21 cellular contexts compared by ENCODE assay signal in genomic region chr11:112801286-112802088, GRCh38.
A peak's percentile ranks its signal among the peaks of the same experiment; 100 is the strongest.
DNase-seq lines count a peak whose midpoint lies in the region; ATAC-seq and TF ChIP-seq lines count a peak whose summit lies in the region.
"Had no signal": no experiment of that assay in that cellular context is flagged by ENCODE, and none has a peak within 500 bp of the region (broad histone marks: within the 10 kb centered on the region; RNA-seq: fewer than 3 reads in every experiment).

No MANE protein-coding gene starts in this region.

- peaks cover 5% of the 10 kb centered on the region for H3K27me3 Mint-ChIP-seq in neural progenitor cell (ENCODE audit: insufficient read depth, low read depth)

- H3K4me3 Mint-ChIP-seq in neural progenitor cell, result no peak overlapping the region

- no peaks in the 10 kb centered on the region for H4K20me1 ChIP-seq in neural progenitor cell (ENCODE audit: low read depth)

- H3K9me3 ChIP-seq in left ventricle myocardium inferior (replicated peaks), result no peaks in the 10 kb centered on the region
- H3K9me3 ChIP-seq in neural progenitor cell (ENCODE audit: low read depth), result no peaks in the 10 kb centered on the region
- no peaks in the 10 kb centered on the region for H3K9me3 ChIP-seq in stomach smooth muscle (ENCODE audit: control insufficient read depth in 2 of 2, low read length in 2 of 2)

- no peaks in the 10 kb centered on the region for H3K36me3 Mint-ChIP-seq in neural progenitor cell

- peaks cover 3% of the 10 kb centered on the region for H3K9me3 Mint-ChIP-seq in neural progenitor cell

- H2AFZ ChIP-seq in neural progenitor cell (replicated peaks), result no peak overlapping the region

- peaks cover 45% of the 10 kb centered on the region for H3K4me1 Mint-ChIP-seq in neural progenitor cell

- no peaks in the 10 kb centered on the region for H3K36me3 ChIP-seq in left ventricle myocardium inferior
- H3K36me3 ChIP-seq in neural progenitor cell, result no peaks in the 10 kb centered on the region
- no peaks in the 10 kb centered on the region for H3K36me3 ChIP-seq in stomach smooth muscle (ENCODE audit: control insufficient read depth in 2 of 2, insufficient read depth in 2 of 2, low read length in 2 of 2)

- H3K4me3 ChIP-seq in left ventricle myocardium inferior (no peak overlapping the region), neural progenitor cell (no peak overlapping the region), stomach smooth muscle (ENCODE audit: low read length in 2 of 2) (no peak overlapping the region)
- H3K4me3 ChIP-seq: SK-N-MC had no signal

- ATAC-seq in Right ventricle myocardium inferior, result peak; percentile 41
- no peak for ATAC-seq in HG03108 (IDR thresholded peaks at IDR 0.05; ENCODE audit: unreplicated experiment)
- no peak for ATAC-seq in HG03342 (IDR thresholded peaks at IDR 0.05; ENCODE audit: unreplicated experiment)

- peaks cover 38% of the 10 kb centered on the region for H3K4me1 ChIP-seq in left ventricle myocardium inferior
- H3K4me1 ChIP-seq in neural progenitor cell, result peaks cover 28% of the 10 kb centered on the region
- peaks cover 41% of the 10 kb centered on the region for H3K4me1 ChIP-seq in stomach smooth muscle (ENCODE audit: control insufficient read depth, insufficient read depth, low read length)

- H3K79me2 ChIP-seq in neural progenitor cell (ENCODE audit: low read depth), result no peaks in the 10 kb centered on the region

- H3K27ac ChIP-seq in left ventricle myocardium inferior (replicated peaks), result peak overlapping the region; percentile 65
- H3K27ac ChIP-seq in neural progenitor cell, result no peak overlapping the region
- peak overlapping the region; percentile 80 for H3K27ac ChIP-seq in stomach smooth muscle (ENCODE audit: low read length)
- H3K27ac ChIP-seq: C4-2B, SK-N-MC had no signal

- no peak overlapping the region for H3K4me2 ChIP-seq in neural progenitor cell

- no peak for DNase-seq in Right ventricle myocardium inferior (ENCODE audit: missing footprints)
- DNase-seq in cardiac septum (ENCODE audit: low spot score), result no peak
- DNase-seq in left ventricle myocardium inferior, result no peak
- no peak for DNase-seq in neural progenitor cell (ENCODE audit: low spot score)
- DNase-seq in activated CD4-positive, alpha-beta T cell treated with anti-CD3 and anti-CD28 coated beads, Interleukin-2, amount 50 U/mL, for 48 hours, result no peak
- DNase-seq: EL, GF-D8, Kasumi-1, NCI-H1048, NCI-H1417 treated with DMSO at 0.1 percent for 48 hours, NCI-H1930, NCI-H2227 treated with DMSO at 0.1 percent for 48 hours, NCI-H510A treated with DMSO at 0.1 percent for 48 hours, NCI-H774, OCI-M1, SHP77 had no signal

- H3K27ac Mint-ChIP-seq in neural progenitor cell, result peak overlapping the region; percentile 88

- H3K9ac ChIP-seq in neural progenitor cell (no peak overlapping the region), stomach smooth muscle (ENCODE audit: low read length in 2 of 2) (peak overlapping the region in 1 of 2 donors; percentile 60)

- intact Hi-C loops in Right ventricle myocardium inferior (cut with DNase I) (no loop called here), cardiac septum (cut with DNase I) (no loop called here), left ventricle myocardium inferior (cut with micrococcal nuclease) (no loop called here)

- H3F3A ChIP-seq in neural progenitor cell (ENCODE audit: low read depth), result peaks cover 14% of the 10 kb centered on the region

- TF ChIP-seq CTCF in left ventricle myocardium inferior (IDR thresholded peaks at IDR 0.05; ENCODE audit: borderline replicate concordance), result no peak
- TF ChIP-seq CTCF in neural progenitor cell (IDR thresholded peaks at IDR 0.05), result no peak

- H3K27me3 ChIP-seq in left ventricle myocardium inferior (ENCODE audit: low read depth) (no peaks in the 10 kb centered on the region), neural progenitor cell (no peaks in the 10 kb centered on the region), stomach smooth muscle (ENCODE audit: control insufficient read depth in 1 of 2, insufficient read depth in 2 of 2, low read length in 2 of 2) (no peaks in the 10 kb centered on the region)
